Comparison of ENCODE assay signal across 1 cellular context in genomic region chr16:89917773-89918452, GRCh38.
TF ChIP-seq lines count a peak whose summit lies in the region.

No MANE protein-coding gene starts in this region.

TF ChIP-seq in K562, 482 proteins besides CTCF, POLR2A, EP300 and RAD21 (continued from another document):
- peak; percentile 52; the same call in 1 of the 2 replicates for TF ChIP-seq ETV1 (tag; conservative IDR thresholded peaks at IDR 0.05; ENCODE audit: low read depth)
- TF ChIP-seq JUND (IDR thresholded peaks at IDR 0.05; ENCODE audit: borderline replicate concordance, low read depth, low read length), result no peak
- peak; percentile 11; the same call in 1 of the 3 replicates for TF ChIP-seq JUND (tag; IDR thresholded peaks at IDR 0.05; ENCODE audit: borderline replicate concordance, low read depth, low read length)
- TF ChIP-seq HNRNPL (IDR thresholded peaks at IDR 0.05; ENCODE audit: low read depth, low read length), result 0 out of 2 replicates have a peak, but pooled peaks have one; percentile 57
- 0 out of 2 replicates have a peak, but pooled peaks have one; percentile 34 for TF ChIP-seq HMGXB4 (CRISPR knock-in tag; IDR thresholded peaks at IDR 0.05)
- TF ChIP-seq, protein P1, sequence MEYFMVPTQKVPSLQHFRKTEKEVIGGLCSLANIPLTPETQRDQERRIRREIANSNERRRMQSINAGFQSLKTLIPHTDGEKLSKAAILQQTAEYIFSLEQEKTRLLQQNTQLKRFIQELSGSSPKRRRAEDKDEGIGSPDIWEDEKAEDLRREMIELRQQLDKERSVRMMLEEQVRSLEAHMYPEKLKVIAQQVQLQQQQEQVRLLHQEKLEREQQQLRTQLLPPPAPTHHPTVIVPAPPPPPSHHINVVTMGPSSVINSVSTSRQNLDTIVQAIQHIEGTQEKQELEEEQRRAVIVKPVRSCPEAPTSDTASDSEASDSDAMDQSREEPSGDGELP (CRISPR knock-in tag; IDR thresholded peaks at IDR 0.05; ENCODE audit: borderline replicate concordance), result peak; percentile 57; the same call in 1 of the 2 replicates
- peak; percentile 57; the same call in 1 of the 2 replicates for TF ChIP-seq MTA3 (IDR thresholded peaks at IDR 0.05; ENCODE audit: borderline replicate concordance)
- TF ChIP-seq KDM5B (IDR thresholded peaks at IDR 0.05; ENCODE audit: insufficient replicate concordance, low read depth, low read length), result peak; percentile 59
- TF ChIP-seq PHF8 (IDR thresholded peaks at IDR 0.05; ENCODE audit: borderline replicate concordance, low read length), result peak; percentile 56; the same call in 1 of the 2 replicates
- TF ChIP-seq, protein P2, sequence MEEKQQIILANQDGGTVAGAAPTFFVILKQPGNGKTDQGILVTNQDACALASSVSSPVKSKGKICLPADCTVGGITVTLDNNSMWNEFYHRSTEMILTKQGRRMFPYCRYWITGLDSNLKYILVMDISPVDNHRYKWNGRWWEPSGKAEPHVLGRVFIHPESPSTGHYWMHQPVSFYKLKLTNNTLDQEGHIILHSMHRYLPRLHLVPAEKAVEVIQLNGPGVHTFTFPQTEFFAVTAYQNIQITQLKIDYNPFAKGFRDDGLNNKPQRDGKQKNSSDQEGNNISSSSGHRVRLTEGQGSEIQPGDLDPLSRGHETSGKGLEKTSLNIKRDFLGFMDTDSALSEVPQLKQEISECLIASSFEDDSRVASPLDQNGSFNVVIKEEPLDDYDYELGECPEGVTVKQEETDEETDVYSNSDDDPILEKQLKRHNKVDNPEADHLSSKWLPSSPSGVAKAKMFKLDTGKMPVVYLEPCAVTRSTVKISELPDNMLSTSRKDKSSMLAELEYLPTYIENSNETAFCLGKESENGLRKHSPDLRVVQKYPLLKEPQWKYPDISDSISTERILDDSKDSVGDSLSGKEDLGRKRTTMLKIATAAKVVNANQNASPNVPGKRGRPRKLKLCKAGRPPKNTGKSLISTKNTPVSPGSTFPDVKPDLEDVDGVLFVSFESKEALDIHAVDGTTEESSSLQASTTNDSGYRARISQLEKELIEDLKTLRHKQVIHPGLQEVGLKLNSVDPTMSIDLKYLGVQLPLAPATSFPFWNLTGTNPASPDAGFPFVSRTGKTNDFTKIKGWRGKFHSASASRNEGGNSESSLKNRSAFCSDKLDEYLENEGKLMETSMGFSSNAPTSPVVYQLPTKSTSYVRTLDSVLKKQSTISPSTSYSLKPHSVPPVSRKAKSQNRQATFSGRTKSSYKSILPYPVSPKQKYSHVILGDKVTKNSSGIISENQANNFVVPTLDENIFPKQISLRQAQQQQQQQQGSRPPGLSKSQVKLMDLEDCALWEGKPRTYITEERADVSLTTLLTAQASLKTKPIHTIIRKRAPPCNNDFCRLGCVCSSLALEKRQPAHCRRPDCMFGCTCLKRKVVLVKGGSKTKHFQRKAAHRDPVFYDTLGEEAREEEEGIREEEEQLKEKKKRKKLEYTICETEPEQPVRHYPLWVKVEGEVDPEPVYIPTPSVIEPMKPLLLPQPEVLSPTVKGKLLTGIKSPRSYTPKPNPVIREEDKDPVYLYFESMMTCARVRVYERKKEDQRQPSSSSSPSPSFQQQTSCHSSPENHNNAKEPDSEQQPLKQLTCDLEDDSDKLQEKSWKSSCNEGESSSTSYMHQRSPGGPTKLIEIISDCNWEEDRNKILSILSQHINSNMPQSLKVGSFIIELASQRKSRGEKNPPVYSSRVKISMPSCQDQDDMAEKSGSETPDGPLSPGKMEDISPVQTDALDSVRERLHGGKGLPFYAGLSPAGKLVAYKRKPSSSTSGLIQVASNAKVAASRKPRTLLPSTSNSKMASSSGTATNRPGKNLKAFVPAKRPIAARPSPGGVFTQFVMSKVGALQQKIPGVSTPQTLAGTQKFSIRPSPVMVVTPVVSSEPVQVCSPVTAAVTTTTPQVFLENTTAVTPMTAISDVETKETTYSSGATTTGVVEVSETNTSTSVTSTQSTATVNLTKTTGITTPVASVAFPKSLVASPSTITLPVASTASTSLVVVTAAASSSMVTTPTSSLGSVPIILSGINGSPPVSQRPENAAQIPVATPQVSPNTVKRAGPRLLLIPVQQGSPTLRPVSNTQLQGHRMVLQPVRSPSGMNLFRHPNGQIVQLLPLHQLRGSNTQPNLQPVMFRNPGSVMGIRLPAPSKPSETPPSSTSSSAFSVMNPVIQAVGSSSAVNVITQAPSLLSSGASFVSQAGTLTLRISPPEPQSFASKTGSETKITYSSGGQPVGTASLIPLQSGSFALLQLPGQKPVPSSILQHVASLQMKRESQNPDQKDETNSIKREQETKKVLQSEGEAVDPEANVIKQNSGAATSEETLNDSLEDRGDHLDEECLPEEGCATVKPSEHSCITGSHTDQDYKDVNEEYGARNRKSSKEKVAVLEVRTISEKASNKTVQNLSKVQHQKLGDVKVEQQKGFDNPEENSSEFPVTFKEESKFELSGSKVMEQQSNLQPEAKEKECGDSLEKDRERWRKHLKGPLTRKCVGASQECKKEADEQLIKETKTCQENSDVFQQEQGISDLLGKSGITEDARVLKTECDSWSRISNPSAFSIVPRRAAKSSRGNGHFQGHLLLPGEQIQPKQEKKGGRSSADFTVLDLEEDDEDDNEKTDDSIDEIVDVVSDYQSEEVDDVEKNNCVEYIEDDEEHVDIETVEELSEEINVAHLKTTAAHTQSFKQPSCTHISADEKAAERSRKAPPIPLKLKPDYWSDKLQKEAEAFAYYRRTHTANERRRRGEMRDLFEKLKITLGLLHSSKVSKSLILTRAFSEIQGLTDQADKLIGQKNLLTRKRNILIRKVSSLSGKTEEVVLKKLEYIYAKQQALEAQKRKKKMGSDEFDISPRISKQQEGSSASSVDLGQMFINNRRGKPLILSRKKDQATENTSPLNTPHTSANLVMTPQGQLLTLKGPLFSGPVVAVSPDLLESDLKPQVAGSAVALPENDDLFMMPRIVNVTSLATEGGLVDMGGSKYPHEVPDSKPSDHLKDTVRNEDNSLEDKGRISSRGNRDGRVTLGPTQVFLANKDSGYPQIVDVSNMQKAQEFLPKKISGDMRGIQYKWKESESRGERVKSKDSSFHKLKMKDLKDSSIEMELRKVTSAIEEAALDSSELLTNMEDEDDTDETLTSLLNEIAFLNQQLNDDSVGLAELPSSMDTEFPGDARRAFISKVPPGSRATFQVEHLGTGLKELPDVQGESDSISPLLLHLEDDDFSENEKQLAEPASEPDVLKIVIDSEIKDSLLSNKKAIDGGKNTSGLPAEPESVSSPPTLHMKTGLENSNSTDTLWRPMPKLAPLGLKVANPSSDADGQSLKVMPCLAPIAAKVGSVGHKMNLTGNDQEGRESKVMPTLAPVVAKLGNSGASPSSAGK (IDR thresholded peaks at IDR 0.05), result peak; percentile 96
- no peak for TF ChIP-seq SIRT6 (IDR thresholded peaks at IDR 0.05; ENCODE audit: low read depth, low read length)
- TF ChIP-seq COPS2 (conservative IDR thresholded peaks at IDR 0.05), result no peak
- TF ChIP-seq, protein P3, sequence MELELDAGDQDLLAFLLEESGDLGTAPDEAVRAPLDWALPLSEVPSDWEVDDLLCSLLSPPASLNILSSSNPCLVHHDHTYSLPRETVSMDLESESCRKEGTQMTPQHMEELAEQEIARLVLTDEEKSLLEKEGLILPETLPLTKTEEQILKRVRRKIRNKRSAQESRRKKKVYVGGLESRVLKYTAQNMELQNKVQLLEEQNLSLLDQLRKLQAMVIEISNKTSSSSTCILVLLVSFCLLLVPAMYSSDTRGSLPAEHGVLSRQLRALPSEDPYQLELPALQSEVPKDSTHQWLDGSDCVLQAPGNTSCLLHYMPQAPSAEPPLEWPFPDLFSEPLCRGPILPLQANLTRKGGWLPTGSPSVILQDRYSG (tag; conservative IDR thresholded peaks at IDR 0.05; ENCODE audit: low read depth), result no peak
- peak in 2 of 3 experiments; percentile 65 to 82 for TF ChIP-seq YY1 (IDR thresholded peaks at IDR 0.05; ENCODE audit: borderline replicate concordance in 1 of 3, control insufficient read depth in 1 of 3, extremely low read depth in 1 of 3, insufficient read depth in 3 of 3, insufficient read length in 1 of 3, insufficient replicate concordance in 2 of 3, low read depth in 1 of 3, low read length in 2 of 3)
- TF ChIP-seq, protein P4, sequence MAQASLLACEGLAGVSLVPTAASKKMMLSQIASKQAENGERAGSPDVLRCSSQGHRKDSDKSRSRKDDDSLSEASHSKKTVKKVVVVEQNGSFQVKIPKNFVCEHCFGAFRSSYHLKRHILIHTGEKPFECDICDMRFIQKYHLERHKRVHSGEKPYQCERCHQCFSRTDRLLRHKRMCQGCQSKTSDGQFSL (CRISPR knock-in tag; IDR thresholded peaks at IDR 0.05), result 0 out of 2 replicates have a peak, but pooled peaks have one; percentile 52
- TF ChIP-seq, protein P4 (tag; IDR thresholded peaks at IDR 0.05), result no peak
- TF ChIP-seq CREM (IDR thresholded peaks at IDR 0.05; ENCODE audit: low read depth), result peak; percentile 41
- TF ChIP-seq MXD1 (CRISPR knock-in tag; IDR thresholded peaks at IDR 0.05; ENCODE audit: borderline replicate concordance, poor library complexity, severe bottlenecking), result peak; percentile 33
- TF ChIP-seq, protein P5, sequence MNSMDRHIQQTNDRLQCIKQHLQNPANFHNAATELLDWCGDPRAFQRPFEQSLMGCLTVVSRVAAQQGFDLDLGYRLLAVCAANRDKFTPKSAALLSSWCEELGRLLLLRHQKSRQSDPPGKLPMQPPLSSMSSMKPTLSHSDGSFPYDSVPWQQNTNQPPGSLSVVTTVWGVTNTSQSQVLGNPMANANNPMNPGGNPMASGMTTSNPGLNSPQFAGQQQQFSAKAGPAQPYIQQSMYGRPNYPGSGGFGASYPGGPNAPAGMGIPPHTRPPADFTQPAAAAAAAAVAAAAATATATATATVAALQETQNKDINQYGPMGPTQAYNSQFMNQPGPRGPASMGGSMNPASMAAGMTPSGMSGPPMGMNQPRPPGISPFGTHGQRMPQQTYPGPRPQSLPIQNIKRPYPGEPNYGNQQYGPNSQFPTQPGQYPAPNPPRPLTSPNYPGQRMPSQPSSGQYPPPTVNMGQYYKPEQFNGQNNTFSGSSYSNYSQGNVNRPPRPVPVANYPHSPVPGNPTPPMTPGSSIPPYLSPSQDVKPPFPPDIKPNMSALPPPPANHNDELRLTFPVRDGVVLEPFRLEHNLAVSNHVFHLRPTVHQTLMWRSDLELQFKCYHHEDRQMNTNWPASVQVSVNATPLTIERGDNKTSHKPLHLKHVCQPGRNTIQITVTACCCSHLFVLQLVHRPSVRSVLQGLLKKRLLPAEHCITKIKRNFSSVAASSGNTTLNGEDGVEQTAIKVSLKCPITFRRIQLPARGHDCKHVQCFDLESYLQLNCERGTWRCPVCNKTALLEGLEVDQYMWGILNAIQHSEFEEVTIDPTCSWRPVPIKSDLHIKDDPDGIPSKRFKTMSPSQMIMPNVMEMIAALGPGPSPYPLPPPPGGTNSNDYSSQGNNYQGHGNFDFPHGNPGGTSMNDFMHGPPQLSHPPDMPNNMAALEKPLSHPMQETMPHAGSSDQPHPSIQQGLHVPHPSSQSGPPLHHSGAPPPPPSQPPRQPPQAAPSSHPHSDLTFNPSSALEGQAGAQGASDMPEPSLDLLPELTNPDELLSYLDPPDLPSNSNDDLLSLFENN (IDR thresholded peaks at IDR 0.05; ENCODE audit: low read depth in 2 of 2, low read length in 2 of 2), result no peak
- TF ChIP-seq KHSRP (IDR thresholded peaks at IDR 0.05), result no peak
- TF ChIP-seq PTRF (tag; IDR thresholded peaks at IDR 0.05), result no peak
- peak; percentile 79 for TF ChIP-seq POLR2G (IDR thresholded peaks at IDR 0.05; ENCODE audit: low read depth, low read length)
- TF ChIP-seq SAP30 (IDR thresholded peaks at IDR 0.05; ENCODE audit: borderline replicate concordance, insufficient read depth, low read depth, low read length, poor library complexity, severe bottlenecking), result peak; percentile 25
- TF ChIP-seq GABPB1 (CRISPR knock-in tag; IDR thresholded peaks at IDR 0.05), result peak; percentile 70; the same call in 1 of the 2 replicates
- TF ChIP-seq, protein P6, sequence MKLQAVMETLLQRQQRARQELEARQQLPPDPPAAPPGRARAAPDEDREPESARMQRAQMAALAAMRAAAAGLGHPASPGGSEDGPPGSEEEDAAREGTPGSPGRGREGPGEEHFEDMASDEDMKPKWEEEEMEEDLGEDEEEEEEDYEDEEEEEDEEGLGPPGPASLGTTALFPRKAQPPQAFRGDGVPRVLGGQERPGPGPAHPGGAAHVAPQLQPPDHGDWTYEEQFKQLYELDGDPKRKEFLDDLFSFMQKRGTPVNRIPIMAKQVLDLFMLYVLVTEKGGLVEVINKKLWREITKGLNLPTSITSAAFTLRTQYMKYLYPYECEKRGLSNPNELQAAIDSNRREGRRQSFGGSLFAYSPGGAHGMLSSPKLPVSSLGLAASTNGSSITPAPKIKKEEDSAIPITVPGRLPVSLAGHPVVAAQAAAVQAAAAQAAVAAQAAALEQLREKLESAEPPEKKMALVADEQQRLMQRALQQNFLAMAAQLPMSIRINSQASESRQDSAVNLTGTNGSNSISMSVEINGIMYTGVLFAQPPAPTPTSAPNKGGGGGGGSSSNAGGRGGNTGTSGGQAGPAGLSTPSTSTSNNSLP (IDR thresholded peaks at IDR 0.05; ENCODE audit: borderline replicate concordance, low read depth, low read length), result no peak
